In genomic region chr4:78513411-78513975, GRCh38 we compare ENCODE assay signal across 15 cellular contexts. TPM values are rescaled to one million over a fixed set of nuclear protein-coding genes. Genes with fewer than 3 reads are reported as not detected.
A peak's percentile ranks its signal among the peaks of the same experiment; 100 is the strongest.
DNase-seq lines count a peak whose midpoint lies in the region; ATAC-seq and TF ChIP-seq lines count a peak whose summit lies in the region.
"Had no signal": no experiment of that assay in that cellular context is flagged by ENCODE, and none has a peak within 500 bp of the region (broad histone marks: within the 10 kb centered on the region; RNA-seq: fewer than 3 reads in every experiment).

No MANE protein-coding gene starts in this region.

- H2AFZ ChIP-seq in hepatocyte: no peak overlapping the region

- no peaks in the 10 kb centered on the region for H4K20me1 ChIP-seq in hepatocyte (ENCODE audit: insufficient read depth, poor library complexity, severe bottlenecking)

- no peaks in the 10 kb centered on the region for H3K36me3 Mint-ChIP-seq in activated CD4-positive, alpha-beta T cell treated with anti-CD3 and anti-CD28 coated beads for 36 hours (ENCODE audit: low read depth)
- H3K36me3 Mint-ChIP-seq: CD4-positive, alpha-beta memory T cell had no signal

- H3K4me3 ChIP-seq in hepatocyte (no peak overlapping the region), liver (ENCODE audit: low read depth in 1 of 3, low read length in 3 of 3) (no peak overlapping the region), BE2C (ENCODE audit: low read depth, low read length) (no peak overlapping the region)
- H3K4me3 ChIP-seq: GM12878, HAP-1 had no signal

- POLR2A ChIA-PET in activated CD4-positive, alpha-beta T cell treated with anti-CD3 and anti-CD28 coated beads for 36 hours (lab: Charles Lee): no interaction called here

- no peaks in the 10 kb centered on the region for H3K9me3 Mint-ChIP-seq in activated CD4-positive, alpha-beta T cell treated with anti-CD3 and anti-CD28 coated beads for 36 hours (ENCODE audit: low read depth)
- H3K9me3 Mint-ChIP-seq: CD4-positive, alpha-beta memory T cell had no signal

- peaks cover 23% of the 10 kb centered on the region for H3K4me1 ChIP-seq in hepatocyte (ENCODE audit: insufficient read depth)
- H3K4me1 ChIP-seq in liver (ENCODE audit: control insufficient read depth in 4 of 4, insufficient read depth in 4 of 4, low read length in 3 of 4): no peaks in the 10 kb centered on the region
- H3K4me1 ChIP-seq in BE2C: peaks cover 5% of the 10 kb centered on the region
- H3K4me1 ChIP-seq: HAP-1 had no signal

- no peaks in the 10 kb centered on the region for H3K9me2 ChIP-seq in hepatocyte (replicated peaks; ENCODE audit: insufficient read depth)

- intact Hi-C loops in activated CD4-positive, alpha-beta T cell treated with anti-CD3 and anti-CD28 coated beads for 36 hours (cut with DNase I, micrococcal nuclease): loop anchor here (10.0 kb wide), 2 partner anchors 459 to 519 kb away; partner anchors contain the start of gene FRAS1 (in 1 of the 2)

- no peaks in the 10 kb centered on the region for H3K4me1 Mint-ChIP-seq in activated CD4-positive, alpha-beta T cell treated with anti-CD3 and anti-CD28 coated beads for 36 hours
- H3K4me1 Mint-ChIP-seq: CD4-positive, alpha-beta memory T cell had no signal

- H3K27me3 ChIP-seq in hepatocyte (no peaks in the 10 kb centered on the region), liver (ENCODE audit: control insufficient read depth in 4 of 4, insufficient read depth in 4 of 4, low read length in 3 of 4) (no peaks in the 10 kb centered on the region), BE2C (no peaks in the 10 kb centered on the region)

- H3K4me3 Mint-ChIP-seq in activated CD4-positive, alpha-beta T cell treated with anti-CD3 and anti-CD28 coated beads for 36 hours: no peak overlapping the region
- H3K4me3 Mint-ChIP-seq: CD4-positive, alpha-beta memory T cell had no signal

- no peak overlapping the region for H3K27ac Mint-ChIP-seq in activated CD4-positive, alpha-beta T cell treated with anti-CD3 and anti-CD28 coated beads for 36 hours
- H3K27ac Mint-ChIP-seq: CD4-positive, alpha-beta memory T cell had no signal

- H3K27ac ChIP-seq in hepatocyte (peak overlapping the region; percentile 53), liver (ENCODE audit: low read depth in 1 of 2, low read length in 2 of 2) (no peak overlapping the region)

- WGBS in hepatocyte (ENCODE audit: low lambda C conversion rate, missing lambda C conversion rate): 56% methylated on average over 3 of the region's 3 CpGs
- 38% methylated on average over 3 of the region's 3 CpGs for WGBS in liver

- ATAC-seq in activated CD4-positive, alpha-beta T cell treated with anti-CD3 and anti-CD28 coated beads for 36 hours: no peak
- ATAC-seq: GM12878 had no signal

- TF ChIP-seq CTCF in hepatocyte (IDR thresholded peaks at IDR 0.05; ENCODE audit: poor library complexity): no peak
- TF ChIP-seq CTCF in liver (IDR thresholded peaks at IDR 0.05; ENCODE audit: low read depth, low read length, missing input control): no peak
- TF ChIP-seq CTCF in BE2C (IDR thresholded peaks at IDR 0.05; ENCODE audit: low read depth, low read length): no peak

- H3K9me3 ChIP-seq in hepatocyte (ENCODE audit: low read depth) (no peaks in the 10 kb centered on the region), liver (ENCODE audit: control insufficient read depth in 4 of 4, low read length in 3 of 4) (no peaks in the 10 kb centered on the region), BE2C (no peaks in the 10 kb centered on the region)
- H3K9me3 ChIP-seq: HAP-1 had no signal

- peak; percentile 10 for DNase-seq in SK-N-DZ (ENCODE audit: low spot score)
- DNase-seq in hepatocyte (ENCODE audit: low spot score): no peak
- DNase-seq in NCI-H2196 (lab: John Stamatoyannopoulos, UW; ENCODE audit: unreplicated experiment): no peak
- DNase-seq in BE2C: no peak
- no peak for DNase-seq in activated CD4-positive, alpha-beta T cell treated with anti-CD3 and anti-CD28 coated beads for 36 hours
- no peak for DNase-seq in pons (ENCODE audit: low spot score)
- DNase-seq: ACHN; C1 segment of cervical spinal cord; CD4-positive, alpha-beta memory T cell; DMS79; KBM-7 had no signal

- no peaks in the 10 kb centered on the region for H3K36me3 ChIP-seq in hepatocyte (replicated peaks; ENCODE audit: insufficient read depth, low read depth)
- H3K36me3 ChIP-seq in liver (ENCODE audit: control insufficient read depth in 4 of 4, insufficient read depth in 3 of 4, low read depth in 1 of 4, low read length in 3 of 4): no peaks in the 10 kb centered on the region
- peaks cover 18% of the 10 kb centered on the region for H3K36me3 ChIP-seq in BE2C
- H3K36me3 ChIP-seq: HAP-1 had no signal

- H3K79me2 ChIP-seq in hepatocyte: no peaks in the 10 kb centered on the region

- H3K9ac ChIP-seq in liver (ENCODE audit: low read depth in 1 of 2, low read length in 2 of 2): no peak overlapping the region

- H3K4me2 ChIP-seq in hepatocyte: no peak overlapping the region

- CTCF ChIA-PET in activated CD4-positive, alpha-beta T cell treated with anti-CD3 and anti-CD28 coated beads for 36 hours (lab: Charles Lee): interaction anchor here (0.8 kb wide), 1 partner anchor 8 kb away, joined by 3 read pairs; no protein-coding TSS in a partner anchor

- no peak for TF ChIP-seq RAD21 in liver (IDR thresholded peaks at IDR 0.05)

- no peaks in the 10 kb centered on the region for H3K27me3 Mint-ChIP-seq in activated CD4-positive, alpha-beta T cell treated with anti-CD3 and anti-CD28 coated beads for 36 hours
- H3K27me3 Mint-ChIP-seq: CD4-positive, alpha-beta memory T cell had no signal

TF ChIP-seq in liver, 16 proteins besides CTCF, POLR2A, EP300 and RAD21:
- TF ChIP-seq NR2F2 (IDR thresholded peaks at IDR 0.05) (no peak), HNF4A (conservative IDR thresholded peaks at IDR 0.05) (peak; percentile 47 to 65)

RNA-seq across cellular contexts. Expression of gene ANXA3, which starts 38.1 kb away (rescaled TPM):
- polyA plus RNA-seq in SK-N-DZ (2014; cell fraction: cytosol; rRNA removed): not detected in 2 replicates
- 1.0 TPM in 1 of 2 replicates, not detected in the other for polyA plus RNA-seq in SK-N-DZ (2014; cell fraction: nucleus; rRNA removed)
- 194 and 218 TPM in 2 replicates for total RNA-seq in hepatocyte
- polyA plus RNA-seq in hepatocyte: 198 and 201 TPM in 2 replicates
- 10 to 100 TPM in 1 of 2 donors, 1 to 10 TPM in 1; 3.9 to 16.4 TPM for total RNA-seq in liver
- polyA plus RNA-seq in liver: 1 to 10 TPM; 1.7 to 2.8 TPM
- not detected for polyA plus RNA-seq in BE2C (2012; ENCODE audit: insufficient read depth, insufficient read length, low read depth)
- total RNA-seq in activated CD4-positive, alpha-beta T cell treated with anti-CD3 and anti-CD28 coated beads for 36 hours: 1 to 10 TPM in 1 of 2 experiments, under 1 TPM in 1; 0.49 to 1.0 TPM
- total RNA-seq: CD4-positive, alpha-beta memory T cell; G401 had no signal
- polyA plus RNA-seq: CD4-positive, alpha-beta memory T cell had no signal

Comparison
In these comparisons a context has a peak if more than half of its experiments do, and no peak if none do; other contexts are left out.
1. RNA of gene ANXA3, which starts 38.1 kb away (total RNA-seq): 194 to 218 TPM in hepatocyte; 3.9 to 16.4 TPM in liver and 0.49 to 1.0 TPM in activated CD4-positive, alpha-beta T cell treated with anti-CD3 and anti-CD28 coated beads for 36 hours; every median in the first group is over 10 times any median in the second.